ENCODE assay signal across 14 cellular contexts in the genomic region with DNA sequence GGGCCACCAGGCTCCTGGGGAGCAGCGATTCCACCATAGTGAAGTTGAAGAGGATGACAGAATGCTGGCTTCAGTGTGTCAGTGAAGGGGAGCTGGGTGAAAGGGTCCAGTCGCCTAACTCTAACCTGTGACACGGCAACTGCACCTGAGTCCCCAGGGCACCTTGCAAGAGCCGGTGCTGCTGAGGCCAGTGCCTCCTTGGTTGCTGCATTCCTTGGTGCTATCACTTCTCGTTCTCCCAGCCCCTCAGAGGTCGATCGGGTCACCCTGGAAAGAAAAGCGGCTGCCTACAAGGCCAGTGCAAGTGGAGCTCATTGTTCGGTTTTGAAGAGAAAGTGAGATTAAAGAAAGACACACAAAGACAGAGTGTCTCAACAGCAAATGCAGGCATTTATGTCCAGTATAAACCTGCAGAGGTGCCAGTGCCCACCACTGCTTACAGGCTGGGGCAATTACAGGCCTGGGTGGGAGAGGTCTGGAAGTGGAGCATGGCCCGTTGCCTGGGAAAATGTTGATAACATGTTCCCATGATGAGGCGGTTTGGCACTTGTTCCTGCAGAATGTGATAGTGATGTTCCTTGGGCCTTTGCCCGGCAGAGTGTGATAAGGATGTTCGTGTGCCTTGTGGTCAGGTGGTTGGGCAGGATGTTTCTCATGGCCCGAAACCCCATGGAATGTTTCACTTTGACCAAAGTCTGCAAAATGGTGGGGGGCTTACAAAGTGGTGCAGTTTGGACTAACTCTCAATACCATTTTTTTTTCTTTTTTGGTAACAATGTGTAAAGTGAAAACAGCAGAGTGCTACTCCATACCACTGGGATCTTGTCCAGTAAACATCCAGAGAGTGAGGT. TPM values are rescaled to one million over a fixed set of nuclear protein-coding genes. Genes with fewer than 3 reads are reported as not detected.
DNase-seq lines count a peak whose midpoint lies in the region; TF ChIP-seq lines count a peak whose summit lies in the region.
"Had no signal": no experiment of that assay in that cellular context is flagged by ENCODE, and none has a peak within 500 bp of the region (broad histone marks: within the 10 kb centered on the region; RNA-seq: fewer than 3 reads in every experiment).

No MANE protein-coding gene starts in this region.

- H3K9me3 ChIP-seq in spleen, result peaks cover 0 to 37% (median 0%) of the 10 kb centered on the region in 8 donors

- H3K4me1 Mint-ChIP-seq in HFFc6 (ENCODE audit: low read depth) (peaks cover 46% of the 10 kb centered on the region), chondrocyte (ENCODE audit: low read depth) (peaks cover 17% of the 10 kb centered on the region)
- H3K4me1 Mint-ChIP-seq: CD4-positive, CD25-positive, alpha-beta regulatory T cell had no signal

- TF ChIP-seq CTCF in HFFc6 (IDR thresholded peaks at IDR 0.05) (no peak), chondrocyte (IDR thresholded peaks at IDR 0.05) (no peak), spleen (IDR thresholded peaks at IDR 0.05 in 8 of 11, conservative IDR thresholded peaks at IDR 0.05 in 3 of 11) (no peak)

- H3K27me3 Mint-ChIP-seq in HFFc6 (ENCODE audit: insufficient read depth), result no peaks in the 10 kb centered on the region; the same call in 1 of the 2 replicates
- H3K27me3 Mint-ChIP-seq in chondrocyte (ENCODE audit: low read depth), result no peaks in the 10 kb centered on the region
- H3K27me3 Mint-ChIP-seq: CD4-positive, CD25-positive, alpha-beta regulatory T cell had no signal

- WGBS in spleen, 5 donors, result 87 to 92% (median 88%) methylated on average over 14 of the region's 14 CpGs

- H3K36me3 ChIP-seq in spleen, result no peaks in the 10 kb centered on the region

- peak overlapping the region; percentile 42; the same call in 1 of the 2 replicates for H3K4me3 Mint-ChIP-seq in HFFc6
- H3K4me3 Mint-ChIP-seq in chondrocyte (ENCODE audit: unreplicated experiment), result no peak overlapping the region
- H3K4me3 Mint-ChIP-seq: CD4-positive, CD25-positive, alpha-beta regulatory T cell; natural killer cell treated with Interleukin-12 subunit alpha and Interleukin-12 subunit beta and Interleukin-15 and Interleukin-18, amount 100 ng/mL, for 72 hours had no signal

- H3K4me3 ChIP-seq in spleen, result no peak overlapping the region
- H3K4me3 ChIP-seq: hepatocyte had no signal

- intact Hi-C loops in spleen (cut with DNase I; ENCODE audit: low total_unique reads), result no loop called here

- H3K9me3 Mint-ChIP-seq in HFFc6 (no peaks in the 10 kb centered on the region), chondrocyte (ENCODE audit: low read depth) (peaks cover 23% of the 10 kb centered on the region)

- peak overlapping the region in 7 of 8 donors; percentile 29 to 85 (median 78) for H3K27ac ChIP-seq in spleen
- H3K27ac ChIP-seq: hepatocyte, HL-60 had no signal

- H3K4me1 ChIP-seq in spleen, result peaks cover 3 to 74% (median 18%) of the 10 kb centered on the region in 6 donors

- H3K27me3 ChIP-seq in spleen (replicated peaks in 1 of 7), result peaks cover 0 to 6% (median 0%) of the 10 kb centered on the region in 7 donors
- H3K27me3 ChIP-seq: hepatocyte had no signal

- H3K27ac Mint-ChIP-seq in HFFc6 (peak overlapping the region; percentile 62), chondrocyte (ENCODE audit: unreplicated experiment) (peak overlapping the region; percentile 28)
- H3K27ac Mint-ChIP-seq: CD4-positive, CD25-positive, alpha-beta regulatory T cell; natural killer cell treated with Interleukin-12 subunit alpha and Interleukin-12 subunit beta and Interleukin-15 and Interleukin-18, amount 100 ng/mL, for 72 hours had no signal

- DNase-seq in HFFc6, result no peak
- no peak for DNase-seq in chondrocyte (ENCODE audit: low spot score)
- DNase-seq in iris pigment epithelial cell (ENCODE audit: low read depth), result peak; percentile 72
- no peak for DNase-seq in spleen
- no peak for DNase-seq in activated effector memory CD4-positive, alpha-beta T cell treated with anti-CD3 and anti-CD28 coated beads, Interleukin-2, amount 50 U/mL, for 16 hours
- no peak for DNase-seq in NCI-H69 (lab: John Stamatoyannopoulos, UW)
- no peak for DNase-seq in kidney glomerular epithelial cell (lab: John Stamatoyannopoulos, UW)
- no peak for DNase-seq in germinal center (ENCODE audit: low spot score)
- DNase-seq: activated T-cell treated with anti-CD3 and anti-CD28 coated beads for 4 hours; CD4-positive, CD25-positive, alpha-beta regulatory T cell; NCI-H1105 had no signal

- H3K36me3 Mint-ChIP-seq in HFFc6 (ENCODE audit: low read depth), result no peaks in the 10 kb centered on the region
- H3K36me3 Mint-ChIP-seq in chondrocyte (ENCODE audit: low read depth), result no peaks in the 10 kb centered on the region
- H3K36me3 Mint-ChIP-seq: CD4-positive, CD25-positive, alpha-beta regulatory T cell; natural killer cell treated with Interleukin-12 subunit alpha and Interleukin-12 subunit beta and Interleukin-15 and Interleukin-18, amount 100 ng/mL, for 72 hours had no signal

- TF ChIP-seq POLR2A in spleen (IDR thresholded peaks at IDR 0.05), result no peak

RNA-seq across cellular contexts. Expression of a gene that starts 5.3 kb away (rescaled TPM):
- total RNA-seq in HFFc6 (2021; fragmentation: NEBNext Ultra II Directional; extraction: Animal tissue kit (Norgen Biotek cat#: 25700)), result not detected
- total RNA-seq in chondrocyte (not detected in 3 replicates), spleen (10 to 100 TPM in 5 of 7 donors, 1 to 10 TPM in 2; 3.4 to 19.7 (median 13.5) TPM)
- 1 to 10 TPM; 3.9 to 5.4 (median 3.9) TPM for polyA plus RNA-seq in spleen
- total RNA-seq: CD4-positive, CD25-positive, alpha-beta regulatory T cell; hepatocyte; natural killer cell treated with Interleukin-12 subunit alpha and Interleukin-12 subunit beta and Interleukin-15 and Interleukin-18, amount 100 ng/mL, for 72 hours had no signal
- polyA plus RNA-seq: CD4-positive, CD25-positive, alpha-beta regulatory T cell; hepatocyte had no signal

RNA-seq across cellular contexts. Expression of a gene that starts 39.2 kb away (rescaled TPM):
- not detected for total RNA-seq in HFFc6 (2021; fragmentation: NEBNext Ultra II Directional; extraction: Animal tissue kit (Norgen Biotek cat#: 25700))
- total RNA-seq in chondrocyte (not detected in 3 replicates), spleen (10 to 100 TPM; 18.6 to 88.0 (median 37.1) TPM)
- 1 to 10 TPM; 1.5 to 3.8 (median 2.0) TPM for polyA plus RNA-seq in spleen
- total RNA-seq: CD4-positive, CD25-positive, alpha-beta regulatory T cell; hepatocyte had no signal
- polyA plus RNA-seq: CD4-positive, CD25-positive, alpha-beta regulatory T cell; hepatocyte had no signal

RNA-seq across cellular contexts. Expression of a gene that starts 48.5 kb away (rescaled TPM):
- total RNA-seq in HFFc6 (2021; fragmentation: NEBNext Ultra II Directional; extraction: Animal tissue kit (Norgen Biotek cat#: 25700)), result under 1 TPM in 5 of 6 experiments, not detected in 1; 0.26 to 0.53 (median 0.34) TPM
- total RNA-seq in chondrocyte (not detected in 3 replicates), spleen (100 to 1,000 TPM; 103 to 344 (median 144) TPM)
- polyA plus RNA-seq in spleen, result 10 to 100 TPM in 2 of 3 donors, 1 to 10 TPM in 1; 7.2 to 24.1 (median 12.2) TPM
- total RNA-seq: CD4-positive, CD25-positive, alpha-beta regulatory T cell had no signal

Comparison
In these comparisons a context has a peak if more than half of its experiments do, and no peak if none do; other contexts are left out.
1. RNA of a gene that starts 39.2 kb away (total RNA-seq): 18.6 to 88.0 TPM in spleen; not detected in HFFc6 and not detected in chondrocyte; every median in the first group is over 10 times any median in the second.
2. RNA of a gene that starts 48.5 kb away (total RNA-seq): 103 to 344 TPM in spleen; 0.26 to 0.53 TPM in HFFc6 and not detected in chondrocyte; every median in the first group is over 10 times any median in the second.